In the genomic region with DNA sequence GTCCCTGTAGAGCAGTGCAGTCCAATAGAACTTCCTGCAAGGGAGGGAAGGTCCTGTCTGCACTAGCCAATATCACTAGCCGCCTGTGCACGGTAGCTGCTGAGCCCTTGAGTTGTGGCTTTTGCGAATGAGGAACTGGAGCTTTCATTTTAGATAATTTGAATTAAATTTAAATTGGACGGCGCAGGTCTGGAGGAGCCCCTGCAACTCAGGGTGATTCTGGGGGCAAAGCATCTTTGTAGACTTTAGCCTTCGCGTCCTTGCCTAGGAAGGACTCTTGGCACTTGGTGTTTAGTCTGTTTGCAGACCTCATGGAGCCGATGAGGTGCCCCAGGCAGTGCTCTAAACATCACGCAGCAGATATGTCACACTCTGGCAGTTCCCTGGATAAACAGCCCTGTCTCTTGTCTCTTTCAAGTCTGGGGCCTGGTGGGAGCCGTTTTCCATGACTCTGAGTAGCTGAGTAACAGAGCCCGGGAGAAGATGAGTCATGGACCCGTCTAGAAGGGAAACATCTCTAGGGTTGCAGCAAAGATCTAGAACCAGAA, we compare ENCODE assay signal across 7 cellular contexts.
DNase-seq lines count a peak whose midpoint lies in the region; ATAC-seq and TF ChIP-seq lines count a peak whose summit lies in the region.

No MANE protein-coding gene starts in this region.

- H3K36me3 ChIP-seq in mucosa of descending colon (ENCODE audit: low read depth), result no peaks in the 10 kb centered on the region

- intact Hi-C loops in mucosa of descending colon (cut with DNase I, micrococcal nuclease), result no loop called here

- ATAC-seq in GM18505 (IDR thresholded peaks at IDR 0.05; ENCODE audit: unreplicated experiment) (peak; percentile 74), GM21825 (IDR thresholded peaks at IDR 0.05; ENCODE audit: unreplicated experiment) (peak; percentile 56), mucosa of descending colon (peak; percentile 63)

- no peak for TF ChIP-seq CTCF in mucosa of descending colon (IDR thresholded peaks at IDR 0.05)

- no peaks in the 10 kb centered on the region for H3K9me3 ChIP-seq in mucosa of descending colon

- no peak for TF ChIP-seq POLR2A in GM18505 (IDR thresholded peaks at IDR 0.05; ENCODE audit: borderline replicate concordance, extremely low read depth, insufficient read depth, insufficient read length)

- peak; percentile 97 for DNase-seq in M059J (ENCODE audit: low read depth)
- DNase-seq in astrocyte of the hippocampus (ENCODE audit: low read depth, low spot score), result peak; percentile 77
- DNase-seq in mucosa of descending colon, result no peak
- no peak for DNase-seq in OCI-M2 (lab: John Stamatoyannopoulos, UW; ENCODE audit: unreplicated experiment)
- no peak for DNase-seq in KG1 (lab: John Stamatoyannopoulos, UW)

- H3K4me3 ChIP-seq in mucosa of descending colon, result no peak overlapping the region

- H3K4me1 ChIP-seq in mucosa of descending colon (ENCODE audit: low read depth), result no peaks in the 10 kb centered on the region

Comparison
In these comparisons a context has a peak if more than half of its experiments do, and no peak if none do; other contexts are left out.
1. DNase-seq: peak in M059J (single experiment) and astrocyte of the hippocampus (single experiment); none in mucosa of descending colon (0 of 3), OCI-M2 (single experiment) and KG1 (single experiment).
2. Peak in every context shown above with its lines, with median percentiles within 50 percentile points of each other: ATAC-seq.